In genomic region chr17:44536090-44536960, GRCh38 we compare ENCODE assay signal across 10 cellular contexts. TPM values are rescaled to one million over a fixed set of nuclear protein-coding genes. Genes with fewer than 3 reads are reported as not detected.
DNase-seq lines count a peak whose midpoint lies in the region; ATAC-seq, FAIRE-seq and TF ChIP-seq lines count a peak whose summit lies in the region.
"Had no signal": no experiment of that assay in that cellular context is flagged by ENCODE, and none has a peak within 500 bp of the region (broad histone marks: within the 10 kb centered on the region; RNA-seq: fewer than 3 reads in every experiment).

No MANE protein-coding gene starts in this region.

- H3K27me3 ChIP-seq in ascending aorta: no peaks in the 10 kb centered on the region
- no peaks in the 10 kb centered on the region for H3K27me3 ChIP-seq in testis

- intact Hi-C loops in ascending aorta (cut with DNase I) (loop anchor here (10.0 kb wide), 1 partner anchor 48 kb away; no protein-coding TSS in a partner anchor), testis (cut with DNase I; ENCODE audit: low total_unique reads) (no loop called here)

- H3K4me3 ChIP-seq in ascending aorta (no peak overlapping the region), testis (no peak overlapping the region)

- H3K36me3 ChIP-seq in ascending aorta (no peaks in the 10 kb centered on the region), testis (ENCODE audit: low read depth, missing control alignments) (no peaks in the 10 kb centered on the region)

- no peak for TF ChIP-seq POLR2A in testis (IDR thresholded peaks at IDR 0.05)

- H3K9me3 ChIP-seq in ascending aorta (no peaks in the 10 kb centered on the region), testis (no peaks in the 10 kb centered on the region)

- TF ChIP-seq CTCF in ascending aorta (IDR thresholded peaks at IDR 0.05) (no peak), testis (IDR thresholded peaks at IDR 0.05) (no peak)

- no peak for DNase-seq in HTR-8/SVneo (ENCODE audit: insufficient read length, low spot score)
- no peak for DNase-seq in ascending aorta (ENCODE audit: low spot score in 2 of 2)
- peak; percentile 69 for DNase-seq in left kidney (ENCODE audit: low read depth, low spot score)
- DNase-seq in testis: peak; percentile 67
- DNase-seq in HuH-7.5 (ENCODE audit: low spot score): no peak
- DNase-seq: activated CD4-positive, alpha-beta T cell treated with anti-CD3 and anti-CD28 coated beads, Interleukin-2, amount 10 ng/mL, durations not matched to agents 7 days and 5 days; GOT3 had no signal

- H3K4me1 ChIP-seq in ascending aorta (peaks cover 5% of the 10 kb centered on the region in 2 donors), testis (peaks cover 15% of the 10 kb centered on the region)

- H3K27ac ChIP-seq in ascending aorta (peak overlapping the region; percentile 34 to 38), testis (peak overlapping the region; percentile 12 to 77)
- H3K27ac ChIP-seq: KMS-11 had no signal

- ATAC-seq in HG03565 (IDR thresholded peaks at IDR 0.05; ENCODE audit: unreplicated experiment) (no peak), HG02840 (IDR thresholded peaks at IDR 0.05; ENCODE audit: low FRiP score, unreplicated experiment) (no peak)

- peak; percentile 92 for FAIRE-seq in HTR-8/SVneo (lab: Jason Lieb, UNC)

- 49 to 62% methylated on average over 12 of the region's 12 CpGs for whole genome bisulfite sequencing in testis, 2 donors

RNA-seq across cellular contexts. Expression of gene FZD2, which starts 21.0 kb away (rescaled TPM):
- total RNA-seq in ascending aorta: 32.7 TPM
- 1 to 10 TPM; 4.2 to 9.1 TPM for total RNA-seq in testis
- 6.1 TPM for polyA plus RNA-seq in testis (ENCODE audit: insufficient read depth, low read depth, low replicate concordance)

RNA-seq across cellular contexts. Expression of gene GPATCH8, which starts 33.1 kb away (rescaled TPM):
- total RNA-seq in ascending aorta: 13.3 TPM
- 10 to 100 TPM; 69.2 to 70.0 TPM for total RNA-seq in testis
- 32.8 TPM for polyA plus RNA-seq in testis (ENCODE audit: insufficient read depth, low read depth, low replicate concordance)

Comparison
In these comparisons a context has a peak if more than half of its experiments do, and no peak if none do; other contexts are left out.
1. DNase-seq: peak in left kidney (single experiment) and testis (single experiment); none in HTR-8/SVneo (single experiment), ascending aorta (0 of 2) and HuH-7.5 (single experiment).